Comparison of ENCODE assay signal across 11 cellular contexts in genomic region chr3:73070675-73071575, GRCh38. TPM values are rescaled to one million over a fixed set of nuclear protein-coding genes. Genes with fewer than 3 reads are reported as not detected.
DNase-seq lines count a peak whose midpoint lies in the region; ATAC-seq, FAIRE-seq and TF ChIP-seq lines count a peak whose summit lies in the region.
"Had no signal": no experiment of that assay in that cellular context is flagged by ENCODE, and none has a peak within 500 bp of the region (broad histone marks: within the 10 kb centered on the region; RNA-seq: fewer than 3 reads in every experiment).

No MANE protein-coding gene starts in this region.

- H3K4me2 ChIP-seq in keratinocyte (ENCODE audit: control insufficient read depth, extremely low read depth, insufficient read depth, low read depth, low read length), result no peak overlapping the region

- FAIRE-seq in GM12891 (lab: Jason Lieb, UNC) (peak; percentile 43), keratinocyte (lab: Jason Lieb, UNC) (peak; percentile 9)

- POLR2A ChIA-PET in MCF 10A (lab: Yijun Ruan, JAX) (interaction anchor here (1.2 kb wide), 1 partner anchor 124 kb away, joined by 3 read pairs; no protein-coding TSS in a partner anchor), T-cell (lab: Charles Lee) (no interaction called here)

- intact Hi-C loops in MCF 10A (cut with micrococcal nuclease), result no loop called here

- TF ChIP-seq CTCF in keratinocyte (optimal IDR thresholded peaks at IDR 0.05 in 1 of 3, IDR thresholded peaks at IDR 0.05 in 1 of 3, conservative IDR thresholded peaks at IDR 0.05 in 1 of 3; ENCODE audit: extremely low read depth in 1 of 3, insufficient read depth in 2 of 3, low read length in 3 of 3), result no peak
- no peak for TF ChIP-seq CTCF in MCF 10A (IDR thresholded peaks at IDR 0.05; ENCODE audit: unreplicated experiment)

- H3K9me3 ChIP-seq in adipocyte (ENCODE audit: control insufficient read depth, low read length) (no peaks in the 10 kb centered on the region), keratinocyte (ENCODE audit: control insufficient read depth, low read depth, low read length) (no peaks in the 10 kb centered on the region)

- no peak overlapping the region for H3K27ac ChIP-seq in keratinocyte (ENCODE audit: control insufficient read depth, insufficient read depth, low read length)

- no TSS peak for BruUV-seq in MCF 10A (replicated peaks; lab: Mats Ljungman, UMichigan)

- H3K4me3 ChIP-seq in adipocyte (ENCODE audit: low read length), result peak overlapping the region; percentile 21
- H3K4me3 ChIP-seq in keratinocyte (ENCODE audit: control insufficient read depth in 2 of 3, extremely low read depth in 1 of 3, insufficient read depth in 2 of 3, low read depth in 1 of 3, low read length in 3 of 3), result no peak overlapping the region

- H3K4me3 Mint-ChIP-seq in MCF 10A (ENCODE audit: unreplicated experiment) (no peak overlapping the region), T-cell (no peak overlapping the region)

- TF ChIP-seq POLR2A in GM12891 (IDR thresholded peaks at IDR 0.05; ENCODE audit: low read depth, low read length), result no peak

- H2AFZ ChIP-seq in keratinocyte (ENCODE audit: control insufficient read depth, low read length), result no peak overlapping the region

- H3K27ac Mint-ChIP-seq in MCF 10A (ENCODE audit: low read depth, unreplicated experiment) (no peak overlapping the region), T-cell (peak overlapping the region in 1 of 2 donors; percentile 34)

- no peak for ATAC-seq in HG03439 (IDR thresholded peaks at IDR 0.05; ENCODE audit: unreplicated experiment)
- no peak for ATAC-seq in T-cell (replicated peaks in 1 of 4)
- ATAC-seq: sciatic nerve had no signal

- H3K79me2 ChIP-seq in keratinocyte (ENCODE audit: control insufficient read depth, insufficient read depth, low read length), result no peaks in the 10 kb centered on the region

- H3K36me3 Mint-ChIP-seq in MCF 10A (ENCODE audit: insufficient read depth, unreplicated experiment) (peaks cover 32% of the 10 kb centered on the region), T-cell (peaks cover 5% of the 10 kb centered on the region)

- CTCF ChIA-PET in MCF 10A (lab: Yijun Ruan, JAX), result interaction anchor here (0.7 to 1.3 kb wide), 3 partner anchors 15 to 704 kb away, joined by 3 to 4 read pairs (median 3); partner anchors contain the start of gene GXYLT2
- CTCF ChIA-PET in T-cell (lab: Charles Lee), result interaction anchor here in 1 of 2 donors (0.6 kb wide), 1 partner anchor 1807 kb away, joined by 6 read pairs; no protein-coding TSS in a partner anchor

- no peaks in the 10 kb centered on the region for H3K9me1 ChIP-seq in keratinocyte (ENCODE audit: control insufficient read depth, extremely low read depth, insufficient read depth, low read length)

- no peaks in the 10 kb centered on the region for H3K27me3 Mint-ChIP-seq in MCF 10A (ENCODE audit: insufficient read depth, unreplicated experiment)
- no peaks in the 10 kb centered on the region for H3K27me3 Mint-ChIP-seq in T-cell

- DNase-seq in AG08396 (ENCODE audit: low spot score), result peak; percentile 24
- DNase-seq in GM12891 (ENCODE audit: insufficient read length, low spot score), result no peak
- peak; percentile 83 for DNase-seq in adipocyte (ENCODE audit: low read depth)
- no peak for DNase-seq in keratinocyte (ENCODE audit: low read depth, low spot score)
- no peak for DNase-seq in MCF 10A (ENCODE audit: unreplicated experiment)
- DNase-seq in OCI-M1 (lab: John Stamatoyannopoulos, UW), result no peak
- DNase-seq in T-cell, result no peak
- DNase-seq: NCI-H1105, T-helper 1 cell had no signal

- no peaks in the 10 kb centered on the region for H4K20me1 ChIP-seq in keratinocyte (ENCODE audit: control insufficient read depth, extremely low read depth, insufficient read depth, low read length)

- H3K9me3 Mint-ChIP-seq in MCF 10A (ENCODE audit: unreplicated experiment), result no peaks in the 10 kb centered on the region
- H3K9me3 Mint-ChIP-seq in T-cell, result no peaks in the 10 kb centered on the region

- dilution Hi-C loops in keratinocyte (cut with MboI; ENCODE audit: extremely low pct_ligation_motif_present, low sequenced_read_pairs), result no loop called here

- H3K36me3 ChIP-seq in adipocyte (ENCODE audit: control insufficient read depth, insufficient read depth, low read length, severe bottlenecking) (peaks cover 6% of the 10 kb centered on the region), keratinocyte (ENCODE audit: control insufficient read depth in 2 of 2, extremely low read depth in 1 of 2, insufficient read depth in 2 of 2, low read length in 2 of 2) (no peaks in the 10 kb centered on the region)

- H3K4me1 Mint-ChIP-seq in MCF 10A (ENCODE audit: insufficient read depth, unreplicated experiment) (no peaks in the 10 kb centered on the region), T-cell (peaks cover 11 to 28% (median 22%) of the 10 kb centered on the region in 3 donors)

- H3K4me1 ChIP-seq in adipocyte (ENCODE audit: control insufficient read depth, insufficient read depth, low read length) (peaks cover 51% of the 10 kb centered on the region), keratinocyte (ENCODE audit: control insufficient read depth, extremely low read depth, insufficient read depth, low read length) (no peaks in the 10 kb centered on the region)

- peak overlapping the region; percentile 33 for H3K9ac ChIP-seq in adipocyte (ENCODE audit: low read length)
- no peak overlapping the region for H3K9ac ChIP-seq in keratinocyte (ENCODE audit: control insufficient read depth, extremely low read depth, insufficient read depth, low read length)

- H3K27me3 ChIP-seq in adipocyte (replicated peaks; ENCODE audit: control insufficient read depth, insufficient read depth, low read length), result no peaks in the 10 kb centered on the region
- H3K27me3 ChIP-seq in keratinocyte (ENCODE audit: control insufficient read depth, extremely low read depth, insufficient read depth, low read length), result no peaks in the 10 kb centered on the region

TF ChIP-seq in GM12891, 5 proteins besides CTCF, POLR2A, EP300 and RAD21:
- TF ChIP-seq PAX5 (IDR thresholded peaks at IDR 0.05; ENCODE audit: insufficient read depth, low read length, severe bottlenecking), result no peak

RNA-seq across cellular contexts. Expression of gene EBLN2, which starts 9.5 kb away (rescaled TPM):
- polyA plus RNA-seq in GM12891 (2012; ENCODE audit: low read depth, missing spikeins), result 0.72 TPM
- polyA plus RNA-seq in keratinocyte, result 1.0 to 4.0 TPM (median 2.9 TPM) in 3 replicates
- polyA plus RNA-seq in keratinocyte (2011; ENCODE audit: low read depth), result 1.1 TPM
- polyA plus RNA-seq in keratinocyte (2011; cell fraction: cytosol; rRNA removed), result 0.09 TPM in 1 of 2 replicates, not detected in the other
- polyA plus RNA-seq in keratinocyte (2011; cell fraction: nucleus; rRNA removed), result 6.9 and 9.9 TPM in 2 replicates
- polyA plus RNA-seq in keratinocyte (2012; ENCODE audit: low replicate concordance), result 0.79 and 1.5 TPM in 2 replicates
- 0.43 to 10.7 TPM (median 9.0 TPM) in 3 replicates for polyA minus RNA-seq in keratinocyte
- polyA minus RNA-seq in keratinocyte (2011; cell fraction: cytosol; rRNA and poly(A)+ RNA removed), result not detected
- 6.6 and 11.6 TPM in 2 replicates for polyA minus RNA-seq in keratinocyte (2011; cell fraction: nucleus; rRNA and poly(A)+ RNA removed)
- 4.7 and 5.5 TPM in 2 replicates for total RNA-seq in MCF 10A (2022)
- total RNA-seq in T-cell, result 10 to 100 TPM in 2 of 5 donors, 1 to 10 TPM in 3; 6.6 to 12.8 (median 8.1) TPM

Comparison
In these comparisons a context has a peak if more than half of its experiments do, and no peak if none do; other contexts are left out.
1. DNase-seq: peak in AG08396 (single experiment) and adipocyte (single experiment); none in GM12891 (single experiment), keratinocyte (single experiment), MCF 10A (single experiment), OCI-M1 (single experiment) and T-cell (0 of 34).